In the genomic region with DNA sequence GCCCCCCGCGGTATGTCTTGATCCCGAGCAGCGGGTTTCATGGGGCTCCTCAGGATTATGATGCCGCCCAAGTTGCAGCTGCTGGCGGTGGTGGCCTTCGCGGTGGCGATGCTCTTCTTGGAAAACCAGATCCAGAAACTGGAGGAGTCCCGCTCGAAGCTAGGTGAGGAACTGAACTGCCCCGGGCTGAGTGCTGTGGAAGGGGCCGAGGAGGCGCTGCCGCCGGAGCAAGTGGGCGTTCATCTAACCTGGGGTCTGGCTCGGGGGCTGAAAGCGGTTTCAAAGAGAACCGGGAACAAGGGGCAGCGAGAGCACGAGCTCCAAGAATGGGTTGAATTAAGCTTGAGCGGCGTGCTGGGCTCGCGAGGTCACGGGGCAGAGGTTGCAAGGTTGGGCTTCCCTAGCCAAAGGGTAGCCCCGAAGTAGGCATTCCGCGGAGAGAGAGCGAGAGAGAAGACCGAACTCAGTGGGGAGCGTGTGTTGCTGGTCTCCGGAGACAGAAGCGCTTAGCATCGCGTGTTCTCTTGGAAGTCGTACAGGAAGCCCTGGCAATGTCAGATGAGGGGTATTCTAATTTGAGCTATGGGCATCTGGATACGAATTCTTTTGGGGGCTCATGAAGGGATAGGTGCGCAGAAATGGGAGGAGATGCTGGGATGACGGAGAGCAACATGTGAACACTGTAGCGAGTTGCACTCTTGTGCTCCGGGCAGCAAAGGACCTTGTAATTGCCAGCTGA, we compare ENCODE assay signal across 8 cellular contexts. TPM values are rescaled to one million over a fixed set of nuclear protein-coding genes. Genes with fewer than 3 reads are reported as not detected.
A peak's percentile ranks its signal among the peaks of the same experiment; 100 is the strongest.
DNase-seq lines count a peak whose midpoint lies in the region; ATAC-seq and TF ChIP-seq lines count a peak whose summit lies in the region.

No MANE protein-coding gene starts in this region.

- peak overlapping the region; percentile 77 for H3K27ac ChIP-seq in CD8-positive, alpha-beta memory T cell (ENCODE audit: low read depth, low read length)
- H3K27ac ChIP-seq in KOPT-K1 (ENCODE audit: low read depth, low read length, poor library complexity, severe bottlenecking), result peak overlapping the region; percentile 89
- H3K27ac ChIP-seq in prostate gland, result peak overlapping the region; percentile 86 to 88
- peak overlapping the region; percentile 84 to 88 for H3K27ac ChIP-seq in uterus

- TF ChIP-seq POLR2A in prostate gland (IDR thresholded peaks at IDR 0.05) (no peak), uterus (IDR thresholded peaks at IDR 0.05) (no peak)

- CTCF ChIA-PET in CD8-positive, alpha-beta memory T cell (lab: Charles Lee), result interaction anchor here (1.2 to 4.7 kb wide), 4 partner anchors 14 to 1769 kb away, joined by 3 to 24 read pairs (median 6); a partner anchor contains a TSS

- under 1% methylated on average over 41 of the region's 43 CpGs for WGBS in prostate gland

- in situ Hi-C loops in SK-MEL-5 (cut with HindIII; ENCODE audit: low pct_unique_long_range_greater_than_20kb, low sequenced_read_pairs), result no loop called here

- no peak overlapping the region for H3K4me3 Mint-ChIP-seq in CD8-positive, alpha-beta memory T cell
- H3K4me3 Mint-ChIP-seq in activated naive CD8-positive, alpha-beta T cell treated with anti-CD3 and anti-CD28 coated beads, Interleukin-2, amount 10 ng/mL, durations not matched to agents 7 days and 5 days, result no peak overlapping the region

- H3K4me3 ChIP-seq in CD8-positive, alpha-beta memory T cell (ENCODE audit: low read length), result peak overlapping the region; percentile 86
- H3K4me3 ChIP-seq in prostate gland (peak overlapping the region; percentile 80 to 83), uterus (peak overlapping the region; percentile 70 to 76)

- intact Hi-C loops in left cardiac atrium (cut with DNase I), result loop anchor here in 1 of 2 donors (10.0 kb wide), 1 partner anchor 210 kb away; a partner anchor contains a TSS
- intact Hi-C loops in prostate gland (cut with DNase I), result loop anchor here (5.0 to 10.0 kb wide), 2 partner anchors 83 to 210 kb away; a partner anchor contains a TSS
- intact Hi-C loops in uterus (cut with DNase I; ENCODE audit: low total_unique reads), result loop anchor here (10.0 kb wide), 1 partner anchor 200 kb away; no protein-coding TSS in a partner anchor

- ATAC-seq in GM21515 (IDR thresholded peaks at IDR 0.05; ENCODE audit: unreplicated experiment) (peak; percentile 26), left cardiac atrium (peak; percentile 27 to 46)
- ATAC-seq in activated naive CD8-positive, alpha-beta T cell treated with anti-CD3 and anti-CD28 coated beads, Interleukin-2, amount 10 ng/mL, durations not matched to agents 7 days and 5 days (ENCODE audit: low read depth), result peak; percentile 15

- H3K4me1 ChIP-seq in CD8-positive, alpha-beta memory T cell (ENCODE audit: insufficient read depth, low read length), result peaks cover 33% of the 10 kb centered on the region
- H3K4me1 ChIP-seq in prostate gland (replicated peaks), result no peaks in the 10 kb centered on the region
- H3K4me1 ChIP-seq in uterus, result peaks cover 0 to 5% of the 10 kb centered on the region in 2 donors

- no peaks in the 10 kb centered on the region for H3K27me3 Mint-ChIP-seq in CD8-positive, alpha-beta memory T cell
- no peaks in the 10 kb centered on the region for H3K27me3 Mint-ChIP-seq in activated naive CD8-positive, alpha-beta T cell treated with anti-CD3 and anti-CD28 coated beads, Interleukin-2, amount 10 ng/mL, durations not matched to agents 7 days and 5 days

- H3K27ac Mint-ChIP-seq in CD8-positive, alpha-beta memory T cell, result no peak overlapping the region
- no peak overlapping the region for H3K27ac Mint-ChIP-seq in activated naive CD8-positive, alpha-beta T cell treated with anti-CD3 and anti-CD28 coated beads, Interleukin-2, amount 10 ng/mL, durations not matched to agents 7 days and 5 days

- TF ChIP-seq CTCF in prostate gland (IDR thresholded peaks at IDR 0.05) (no peak), uterus (IDR thresholded peaks at IDR 0.05) (no peak)

- H3K9me3 ChIP-seq in CD8-positive, alpha-beta memory T cell (ENCODE audit: low read length), result no peaks in the 10 kb centered on the region
- peaks cover 5% of the 10 kb centered on the region for H3K9me3 ChIP-seq in KOPT-K1 (ENCODE audit: insufficient read depth, low read length, poor library complexity, severe bottlenecking)
- no peaks in the 10 kb centered on the region for H3K9me3 ChIP-seq in prostate gland
- H3K9me3 ChIP-seq in uterus, result no peaks in the 10 kb centered on the region

- H3K36me3 ChIP-seq in CD8-positive, alpha-beta memory T cell (ENCODE audit: insufficient read depth, low read length), result no peaks in the 10 kb centered on the region
- H3K36me3 ChIP-seq in KOPT-K1 (ENCODE audit: insufficient read depth, low read length) (peaks cover 15% of the 10 kb centered on the region), prostate gland (no peaks in the 10 kb centered on the region), uterus (no peaks in the 10 kb centered on the region)

- peak; percentile 30 to 63 (median 45) for DNase-seq in CD8-positive, alpha-beta memory T cell
- DNase-seq in SK-MEL-5 (ENCODE audit: low read depth, low spot score) (peak; percentile 47), left cardiac atrium (peak; percentile 54), prostate gland (ENCODE audit: low spot score) (peak; percentile 44), uterus (peak; percentile 32 to 36)
- DNase-seq in activated naive CD8-positive, alpha-beta T cell treated with anti-CD3 and anti-CD28 coated beads, Interleukin-2, amount 10 ng/mL, durations not matched to agents 7 days and 5 days, result no peak

- no peaks in the 10 kb centered on the region for H3K9me3 Mint-ChIP-seq in CD8-positive, alpha-beta memory T cell
- H3K9me3 Mint-ChIP-seq in activated naive CD8-positive, alpha-beta T cell treated with anti-CD3 and anti-CD28 coated beads, Interleukin-2, amount 10 ng/mL, durations not matched to agents 7 days and 5 days, result no peaks in the 10 kb centered on the region

- H3K27me3 ChIP-seq in CD8-positive, alpha-beta memory T cell (ENCODE audit: insufficient read depth, low read length, poor library complexity, severe bottlenecking), result no peaks in the 10 kb centered on the region
- H3K27me3 ChIP-seq in prostate gland (replicated peaks; ENCODE audit: insufficient read depth) (no peaks in the 10 kb centered on the region), uterus (no peaks in the 10 kb centered on the region)

- POLR2A ChIA-PET in CD8-positive, alpha-beta memory T cell (lab: Charles Lee), result interaction anchor here (1.0 to 3.9 kb wide), 2 partner anchors 210 to 413 kb away, joined by 3 to 46 read pairs; a partner anchor contains a TSS
- POLR2A ChIA-PET in activated naive CD8-positive, alpha-beta T cell treated with anti-CD3 and anti-CD28 coated beads, Interleukin-2, amount 10 ng/mL, durations not matched to agents 7 days and 5 days (lab: Charles Lee), result interaction anchor here (0.9 to 3.0 kb wide), 8 partner anchors 12 to 519 kb away, joined by 3 to 24 read pairs (median 4); a partner anchor contains a TSS

- peaks cover 1 to 14% (median 7%) of the 10 kb centered on the region in 3 donors for H3K36me3 Mint-ChIP-seq in CD8-positive, alpha-beta memory T cell
- H3K36me3 Mint-ChIP-seq in activated naive CD8-positive, alpha-beta T cell treated with anti-CD3 and anti-CD28 coated beads, Interleukin-2, amount 10 ng/mL, durations not matched to agents 7 days and 5 days, result peaks cover 14% of the 10 kb centered on the region

- peaks cover 0 to 45% (median 31%) of the 10 kb centered on the region in 3 donors for H3K4me1 Mint-ChIP-seq in CD8-positive, alpha-beta memory T cell
- H3K4me1 Mint-ChIP-seq in activated naive CD8-positive, alpha-beta T cell treated with anti-CD3 and anti-CD28 coated beads, Interleukin-2, amount 10 ng/mL, durations not matched to agents 7 days and 5 days, result peaks cover 24% of the 10 kb centered on the region

RNA-seq across cellular contexts. Expression of a gene that starts 0.7 kb away (rescaled TPM):
- total RNA-seq in CD8-positive, alpha-beta memory T cell, result 10 to 100 TPM; 18.8 to 20.2 TPM
- 8.4 TPM for polyA plus RNA-seq in CD8-positive, alpha-beta memory T cell
- 18.5 and 19.0 TPM in 2 replicates for total RNA-seq in SK-MEL-5 (2014; rRNA removed; shearing (Covaris generic))
- 17.8 and 20.2 TPM in 2 replicates for polyA plus RNA-seq in SK-MEL-5 (2015; cell fraction: cytosol; rRNA removed)
- 3.8 and 4.3 TPM in 2 replicates for polyA plus RNA-seq in SK-MEL-5 (2015; cell fraction: nucleus; rRNA removed)
- total RNA-seq in activated naive CD8-positive, alpha-beta T cell treated with anti-CD3 and anti-CD28 coated beads, Interleukin-2, amount 10 ng/mL, durations not matched to agents 7 days and 5 days, result 10 to 100 TPM; 16.8 to 18.6 TPM
- total RNA-seq in left cardiac atrium, result 10 to 100 TPM; 12.8 to 12.9 TPM
- total RNA-seq in prostate gland, result 10 to 100 TPM; 11.5 to 11.7 TPM
- total RNA-seq in uterus, result 10 to 100 TPM in 2 of 4 donors, 1 to 10 TPM in 2; 4.6 to 53.5 (median 15.5) TPM

RNA-seq across cellular contexts. Expression of a gene that starts 1.2 kb away (rescaled TPM):
- total RNA-seq in CD8-positive, alpha-beta memory T cell, result 100 to 1,000 TPM; 157 to 158 TPM
- polyA plus RNA-seq in CD8-positive, alpha-beta memory T cell, result 356 TPM
- total RNA-seq in SK-MEL-5 (2014; rRNA removed; shearing (Covaris generic)), result 257 and 280 TPM in 2 replicates
- polyA plus RNA-seq in SK-MEL-5 (2015; cell fraction: cytosol; rRNA removed), result 165 and 203 TPM in 2 replicates
- 30.7 and 36.9 TPM in 2 replicates for polyA plus RNA-seq in SK-MEL-5 (2015; cell fraction: nucleus; rRNA removed)
- total RNA-seq in activated naive CD8-positive, alpha-beta T cell treated with anti-CD3 and anti-CD28 coated beads, Interleukin-2, amount 10 ng/mL, durations not matched to agents 7 days and 5 days, result 100 to 1,000 TPM; 137 to 138 TPM
- total RNA-seq in left cardiac atrium, result 100 to 1,000 TPM; 114 to 130 TPM
- total RNA-seq in prostate gland, result 100 to 1,000 TPM; 137 to 175 TPM
- 100 to 1,000 TPM; 155 to 232 (median 209) TPM for total RNA-seq in uterus
